ENCODE assay signal across 8 cellular contexts in genomic region chr1:223123238-223123976, GRCh38. TPM values are rescaled to one million over a fixed set of nuclear protein-coding genes. Genes with fewer than 3 reads are reported as not detected.
A peak's percentile ranks its signal among the peaks of the same experiment; 100 is the strongest.
DNase-seq lines count a peak whose midpoint lies in the region; ATAC-seq and TF ChIP-seq lines count a peak whose summit lies in the region.

No MANE protein-coding gene starts in this region.

- H3K9me3 ChIP-seq in Panc1 (ENCODE audit: control insufficient read depth, insufficient read depth, low read depth, low read length) = no peaks in the 10 kb centered on the region
- no peaks in the 10 kb centered on the region for H3K9me3 ChIP-seq in fibroblast of lung (ENCODE audit: control insufficient read depth, insufficient read depth, low read depth, low read length)
- H3K9me3 ChIP-seq in osteoblast (ENCODE audit: low read depth, low read length) = no peaks in the 10 kb centered on the region
- H3K9me3 ChIP-seq in tibial nerve = no peaks in the 10 kb centered on the region

- TF ChIP-seq CTCF in Panc1 (IDR thresholded peaks at IDR 0.05) (peak; percentile 98), fibroblast of lung (conservative IDR thresholded peaks at IDR 0.05 in 1 of 2, IDR thresholded peaks at IDR 0.05 in 1 of 2; ENCODE audit: low read depth in 1 of 2, low read length in 2 of 2) (peak; percentile 81 to 92), osteoblast (IDR thresholded peaks at IDR 0.05; ENCODE audit: extremely low read depth, low read depth, low read length) (peak; percentile 96), tibial nerve (IDR thresholded peaks at IDR 0.05) (peak; percentile 76 to 97 (median 80))

- H3K4me1 ChIP-seq in Panc1 (ENCODE audit: control insufficient read depth, insufficient read depth, low read length) (no peaks in the 10 kb centered on the region), fibroblast of lung (ENCODE audit: control insufficient read depth, extremely low read depth, insufficient read depth, low read length) (peaks cover 2% of the 10 kb centered on the region), osteoblast (ENCODE audit: insufficient read depth, low read length) (peaks cover 8% of the 10 kb centered on the region), tibial nerve (peaks cover 0 to 7% (median 0%) of the 10 kb centered on the region in 4 donors)

- intact Hi-C loops in Panc1 (cut with micrococcal nuclease; ENCODE audit: unreplicated experiment) = no loop called here

- ATAC-seq in GM21447 (IDR thresholded peaks at IDR 0.05; ENCODE audit: unreplicated experiment) (peak; percentile 87), Panc1 (peak; percentile 97)

- H3K36me3 Mint-ChIP-seq in activated T-cell treated with anti-CD3 and anti-CD28 coated beads, Interleukin-2, amount 50 U/mL, for 24 hours (ENCODE audit: low read depth) = no peaks in the 10 kb centered on the region

- H3K4me3 Mint-ChIP-seq in activated T-cell treated with anti-CD3 and anti-CD28 coated beads, Interleukin-2, amount 50 U/mL, for 24 hours = peak overlapping the region; percentile 30

- peaks cover 6% of the 10 kb centered on the region for H3K4me1 Mint-ChIP-seq in activated T-cell treated with anti-CD3 and anti-CD28 coated beads, Interleukin-2, amount 50 U/mL, for 24 hours (ENCODE audit: low read depth)

- no peaks in the 10 kb centered on the region for H3K79me2 ChIP-seq in fibroblast of lung (ENCODE audit: control insufficient read depth, insufficient read depth, low read length)
- H3K79me2 ChIP-seq in osteoblast (ENCODE audit: insufficient read depth, low read length) = no peaks in the 10 kb centered on the region

- no peak overlapping the region for H3K9ac ChIP-seq in fibroblast of lung (ENCODE audit: insufficient read depth, low read length)

- H3K9me3 Mint-ChIP-seq in activated T-cell treated with anti-CD3 and anti-CD28 coated beads, Interleukin-2, amount 50 U/mL, for 24 hours = no peaks in the 10 kb centered on the region

- in situ Hi-C loops in Panc1 (cut with HindIII; ENCODE audit: low pct_unique_long_range_greater_than_20kb, low sequenced_read_pairs) = no loop called here

- H4K20me1 ChIP-seq in fibroblast of lung (ENCODE audit: control insufficient read depth, extremely low read depth, insufficient read depth, low read length) (no peaks in the 10 kb centered on the region), osteoblast (ENCODE audit: insufficient read depth, low read length) (no peaks in the 10 kb centered on the region)

- H3K27ac Mint-ChIP-seq in activated T-cell treated with anti-CD3 and anti-CD28 coated beads, Interleukin-2, amount 50 U/mL, for 24 hours = no peak overlapping the region

- BruUV-seq in Panc1 (replicated peaks; lab: Mats Ljungman, UMichigan) = no TSS peak

- no peak for TF ChIP-seq POLR2A in tibial nerve (IDR thresholded peaks at IDR 0.05)

- 29 to 30% methylated on average over 16 of the region's 16 CpGs for WGBS in tibial nerve, 2 donors

- H3K36me3 ChIP-seq in Panc1 (ENCODE audit: control insufficient read depth, insufficient read depth, low read length) (no peaks in the 10 kb centered on the region), fibroblast of lung (ENCODE audit: control insufficient read depth, insufficient read depth, low read length) (no peaks in the 10 kb centered on the region), osteoblast (ENCODE audit: insufficient read depth, low read length) (no peaks in the 10 kb centered on the region), tibial nerve (no peaks in the 10 kb centered on the region)

- CTCF ChIA-PET in Panc1 (lab: Charles Lee) = interaction anchor here (0.6 to 1.8 kb wide), 7 partner anchors 10 to 330 kb away, joined by 3 to 8 read pairs (median 4); no protein-coding TSS in a partner anchor

- H3K27ac ChIP-seq in Panc1 (ENCODE audit: low read length) (no peak overlapping the region), fibroblast of lung (ENCODE audit: insufficient read depth, low read length) (no peak overlapping the region), osteoblast (ENCODE audit: low read depth, low read length) (no peak overlapping the region), tibial nerve (no peak overlapping the region)

- H2AFZ ChIP-seq in fibroblast of lung (ENCODE audit: low read length) (no peak overlapping the region), osteoblast (ENCODE audit: low read length) (peak overlapping the region; percentile 48)

- peaks cover 5% of the 10 kb centered on the region for H3K27me3 Mint-ChIP-seq in activated T-cell treated with anti-CD3 and anti-CD28 coated beads, Interleukin-2, amount 50 U/mL, for 24 hours

- DNase-seq in DMS153 treated with DMSO at 0.1 percent for 48 hours (lab: John Stamatoyannopoulos, UW; ENCODE audit: unreplicated experiment) = peak; percentile 93
- DNase-seq in HuH-7 (ENCODE audit: low spot score) = peak; percentile 88
- no peak for DNase-seq in Panc1 (ENCODE audit: low read depth, low spot score)
- DNase-seq in activated T-cell treated with anti-CD3 and anti-CD28 coated beads, Interleukin-2, amount 50 U/mL, for 24 hours = peak; percentile 77
- DNase-seq in fibroblast of lung (ENCODE audit: low read depth in 2 of 2) = peak; percentile 28 to 62
- DNase-seq in osteoblast (ENCODE audit: insufficient read length, low spot score, missing footprints) = peak; percentile 95
- peak; percentile 44 to 73 for DNase-seq in tibial nerve (ENCODE audit: low spot score in 2 of 2)

- H3K4me2 ChIP-seq in fibroblast of lung (ENCODE audit: extremely low read depth, insufficient read depth, low read length) (peak overlapping the region; percentile 38), osteoblast (ENCODE audit: insufficient read depth, low read length) (peak overlapping the region; percentile 90)

- POLR2A ChIA-PET in Panc1 (lab: Charles Lee) = interaction anchor here (0.6 kb wide), 1 partner anchor 36 kb away, joined by 3 read pairs; no protein-coding TSS in a partner anchor

- TF ChIP-seq EP300 in tibial nerve (IDR thresholded peaks at IDR 0.05) = no peak

- H3K27me3 ChIP-seq in Panc1 (ENCODE audit: control insufficient read depth, insufficient read depth, low read length) = no peaks in the 10 kb centered on the region
- no peaks in the 10 kb centered on the region for H3K27me3 ChIP-seq in fibroblast of lung (ENCODE audit: control insufficient read depth, insufficient read depth, low read length)
- no peaks in the 10 kb centered on the region for H3K27me3 ChIP-seq in osteoblast (ENCODE audit: insufficient read depth, low read length)
- H3K27me3 ChIP-seq in tibial nerve = no peaks in the 10 kb centered on the region

- H3K4me3 ChIP-seq in Panc1 (ENCODE audit: low read depth in 2 of 2, low read length in 2 of 2) (peak overlapping the region in 1 of 2 experiments; percentile 38; a peak in 2 of 4 replicates), fibroblast of lung (replicated peaks in 1 of 4; ENCODE audit: control extremely low read depth in 1 of 4, insufficient read depth in 1 of 4, low read depth in 3 of 4, low read length in 4 of 4) (no peak overlapping the region), osteoblast (ENCODE audit: insufficient read depth, low read length) (peak overlapping the region; percentile 64), tibial nerve (peak overlapping the region in 2 of 4 donors; percentile 2 to 6)

RNA-seq across cellular contexts. Expression of gene TLR5, which starts 19.6 kb away (rescaled TPM):
- total RNA-seq in Panc1 (2021; ENCODE audit: unreplicated experiment) = 0.21 TPM
- polyA plus RNA-seq in Panc1 (2012; ENCODE audit: insufficient read length) = 0.67 TPM
- total RNA-seq in fibroblast of lung = 0.17 and 0.77 TPM in 2 replicates
- 0.19 and 0.36 TPM in 2 replicates for polyA plus RNA-seq in fibroblast of lung
- polyA plus RNA-seq in fibroblast of lung (2012) = 0.09 and 0.15 TPM in 2 replicates
- not detected in 2 replicates for polyA minus RNA-seq in fibroblast of lung (ENCODE audit: low replicate concordance)
- under 0.01 and 0.88 TPM in 2 replicates for total RNA-seq in osteoblast
- total RNA-seq in tibial nerve = 10 to 100 TPM in 3 of 4 donors, 1 to 10 TPM in 1; 3.7 to 19.2 (median 12.4) TPM
